ENCODE assay signal across 8 cellular contexts in genomic region chr3:197750396-197750831, GRCh38. TPM values are rescaled to one million over a fixed set of nuclear protein-coding genes. Genes with fewer than 3 reads are reported as not detected.
DNase-seq lines count a peak whose midpoint lies in the region; ATAC-seq and TF ChIP-seq lines count a peak whose summit lies in the region.

No MANE protein-coding gene starts in this region.

- H3K27me3 Mint-ChIP-seq in activated CD8-positive, alpha-beta memory T cell treated with anti-CD3 and anti-CD28 coated beads, Interleukin-2, amount 10 ng/mL, durations not matched to agents 7 days and 5 days, result peaks cover 3% of the 10 kb centered on the region
- H3K27me3 Mint-ChIP-seq in endodermal cell (ENCODE audit: insufficient read depth), result peaks cover 11% of the 10 kb centered on the region

- ATAC-seq in HG02981 (IDR thresholded peaks at IDR 0.05; ENCODE audit: unreplicated experiment), result peak; percentile 39
- peak; percentile 59 for ATAC-seq in activated CD8-positive, alpha-beta memory T cell treated with anti-CD3 and anti-CD28 coated beads, Interleukin-2, amount 10 ng/mL, durations not matched to agents 7 days and 5 days

- H3K36me3 ChIP-seq in endodermal cell (ENCODE audit: control insufficient read depth, insufficient read depth, low read length), result no peaks in the 10 kb centered on the region
- no peaks in the 10 kb centered on the region for H3K36me3 ChIP-seq in mesendoderm (ENCODE audit: control insufficient read depth, insufficient read depth, low read length)

- H3K27me3 ChIP-seq in endodermal cell (ENCODE audit: control insufficient read depth, insufficient read depth, low read length, poor library complexity, severe bottlenecking) (no peaks in the 10 kb centered on the region), mesendoderm (ENCODE audit: insufficient read depth, low read length, poor library complexity) (no peaks in the 10 kb centered on the region)

- DNase-seq in SHP77 (lab: John Stamatoyannopoulos, UW) (peak; percentile 3 to 8), SHP77 treated with DMSO at 0.1 percent for 48 hours (lab: John Stamatoyannopoulos, UW) (no peak), NCI-H69 (lab: John Stamatoyannopoulos, UW) (peak; percentile 78), endodermal cell (peak; percentile 88), mesendoderm (peak; percentile 86)
- peak; percentile 82 for DNase-seq in activated CD8-positive, alpha-beta memory T cell treated with anti-CD3 and anti-CD28 coated beads, Interleukin-2, amount 10 ng/mL, durations not matched to agents 7 days and 5 days
- peak; percentile 22 to 48 for DNase-seq in stimulated activated CD8-positive, alpha-beta memory T cell treated with anti-CD3 and anti-CD28 coated beads, Interleukin-15, amount 100 ng/mL, for 48 hours (ENCODE audit: low read depth in 2 of 2)

- no peak overlapping the region for H2BK15ac ChIP-seq in mesendoderm (replicated peaks; ENCODE audit: low read depth)

- H3K27ac ChIP-seq in endodermal cell (ENCODE audit: low read depth, low read length), result peak overlapping the region; percentile 67
- peak overlapping the region; percentile 85 for H3K27ac ChIP-seq in mesendoderm (ENCODE audit: low read depth, low read length)

- peak overlapping the region; percentile 98 for H3K4me2 ChIP-seq in mesendoderm (ENCODE audit: low read length)

- H3K4ac ChIP-seq in mesendoderm (ENCODE audit: low read depth, low read length), result peak overlapping the region; percentile 82

- H3K79me1 ChIP-seq in mesendoderm (ENCODE audit: low read length), result peaks cover 2% of the 10 kb centered on the region

- no peak overlapping the region for H2BK5ac ChIP-seq in mesendoderm (ENCODE audit: low read length)

- peak overlapping the region; percentile 89 for H3K56ac ChIP-seq in mesendoderm (ENCODE audit: low read length)

- no peaks in the 10 kb centered on the region for H3K9me3 Mint-ChIP-seq in activated CD8-positive, alpha-beta memory T cell treated with anti-CD3 and anti-CD28 coated beads, Interleukin-2, amount 10 ng/mL, durations not matched to agents 7 days and 5 days (ENCODE audit: low read depth)
- H3K9me3 Mint-ChIP-seq in endodermal cell, result no peaks in the 10 kb centered on the region

- H3K9me3 ChIP-seq in endodermal cell (ENCODE audit: control insufficient read depth, low read length), result no peaks in the 10 kb centered on the region

- CTCF ChIA-PET in activated CD8-positive, alpha-beta memory T cell treated with anti-CD3 and anti-CD28 coated beads, Interleukin-2, amount 10 ng/mL, durations not matched to agents 7 days and 5 days (lab: Charles Lee), result interaction anchor here (0.6 to 1.8 kb wide), 4 partner anchors 14 to 41 kb away, joined by 4 to 7 read pairs (median 4); partner anchors contain the start of genes LRCH3 and RUBCN

- H3K36me3 Mint-ChIP-seq in activated CD8-positive, alpha-beta memory T cell treated with anti-CD3 and anti-CD28 coated beads, Interleukin-2, amount 10 ng/mL, durations not matched to agents 7 days and 5 days, result peaks cover 1% of the 10 kb centered on the region
- no peaks in the 10 kb centered on the region for H3K36me3 Mint-ChIP-seq in endodermal cell (ENCODE audit: low read depth)

- WGBS in endodermal cell (ENCODE audit: insufficient coverage in 1 of 2, insufficient read length in 1 of 2), 2 experiments, result 0% methylated on average over 17 to 43 of the region's 43 CpGs
- no CpG with 5 or more reads among the region's 43 CpGs for WGBS in mesendoderm (ENCODE audit: extremely low coverage, insufficient coverage, low lambda C conversion rate)

- H3K4me3 Mint-ChIP-seq in activated CD8-positive, alpha-beta memory T cell treated with anti-CD3 and anti-CD28 coated beads, Interleukin-2, amount 10 ng/mL, durations not matched to agents 7 days and 5 days, result peak overlapping the region; percentile 96
- peak overlapping the region; percentile 76 for H3K4me3 Mint-ChIP-seq in endodermal cell

- H3K4me1 ChIP-seq in endodermal cell (ENCODE audit: control insufficient read depth, insufficient read depth, low read length), result no peaks in the 10 kb centered on the region
- no peaks in the 10 kb centered on the region for H3K4me1 ChIP-seq in mesendoderm (ENCODE audit: control insufficient read depth, low read depth, low read length)

- peak overlapping the region; percentile 90 for H3K27ac Mint-ChIP-seq in activated CD8-positive, alpha-beta memory T cell treated with anti-CD3 and anti-CD28 coated beads, Interleukin-2, amount 10 ng/mL, durations not matched to agents 7 days and 5 days
- H3K27ac Mint-ChIP-seq in endodermal cell, result peak overlapping the region; percentile 89

- H3K79me2 ChIP-seq in mesendoderm (ENCODE audit: control insufficient read depth, insufficient read depth, low read length), result peaks cover 5% of the 10 kb centered on the region

- H3K4me3 ChIP-seq in endodermal cell (ENCODE audit: low read length) (peak overlapping the region; percentile 90), mesendoderm (ENCODE audit: low read length) (peak overlapping the region; percentile 40)

- peak overlapping the region; percentile 68 for H3K9ac ChIP-seq in endodermal cell (ENCODE audit: extremely low read depth, low read length, poor library complexity, severe bottlenecking)
- H3K9ac ChIP-seq in mesendoderm (ENCODE audit: low read length), result peak overlapping the region; percentile 80

- peak overlapping the region; percentile 88 for H3K18ac ChIP-seq in mesendoderm (ENCODE audit: low read length)

- H3K4me1 Mint-ChIP-seq in activated CD8-positive, alpha-beta memory T cell treated with anti-CD3 and anti-CD28 coated beads, Interleukin-2, amount 10 ng/mL, durations not matched to agents 7 days and 5 days, result peaks cover 35% of the 10 kb centered on the region
- H3K4me1 Mint-ChIP-seq in endodermal cell, result peaks cover 11% of the 10 kb centered on the region

- TF ChIP-seq CTCF in endodermal cell (conservative IDR thresholded peaks at IDR 0.05), result peak; percentile 11

- H3K23ac ChIP-seq in mesendoderm (ENCODE audit: low read length), result peak overlapping the region; percentile 49

- H2BK120ac ChIP-seq in mesendoderm (ENCODE audit: low read depth, low read length), result no peak overlapping the region

- H4K8ac ChIP-seq in mesendoderm (ENCODE audit: low read depth, low read length), result no peak overlapping the region

- no peak overlapping the region for H4K5ac ChIP-seq in mesendoderm (ENCODE audit: low read length)

- H2AK5ac ChIP-seq in mesendoderm (ENCODE audit: low read length), result no peak overlapping the region

RNA-seq across cellular contexts. Expression of gene FYTTD1, which starts 0.7 kb away (rescaled TPM):
- 10 to 100 TPM; 35.5 to 50.5 TPM for total RNA-seq in activated CD8-positive, alpha-beta memory T cell treated with anti-CD3 and anti-CD28 coated beads, Interleukin-2, amount 10 ng/mL, durations not matched to agents 7 days and 5 days
- total RNA-seq in endodermal cell, result 10 to 100 TPM; 39.0 to 41.5 TPM
- 42.7 TPM for polyA plus RNA-seq in endodermal cell (2013, experiment 1 of 2)
- 38.0 TPM for polyA plus RNA-seq in endodermal cell (2013, experiment 2 of 2)
- polyA plus RNA-seq in mesendoderm (2013, experiment 1 of 2), result 38.0 TPM
- polyA plus RNA-seq in mesendoderm (2013, experiment 2 of 2), result 38.1 TPM

RNA-seq across cellular contexts. Expression of gene RUBCN, which starts 13.7 kb away (rescaled TPM):
- 10 to 100 TPM; 55.5 to 58.9 TPM for total RNA-seq in activated CD8-positive, alpha-beta memory T cell treated with anti-CD3 and anti-CD28 coated beads, Interleukin-2, amount 10 ng/mL, durations not matched to agents 7 days and 5 days
- total RNA-seq in endodermal cell, result 10 to 100 TPM; 17.2 to 18.3 TPM
- polyA plus RNA-seq in endodermal cell (2013, experiment 1 of 2), result 17.0 TPM
- 14.1 TPM for polyA plus RNA-seq in endodermal cell (2013, experiment 2 of 2)
- polyA plus RNA-seq in mesendoderm (2013, experiment 1 of 2), result 10.8 TPM
- 11.2 TPM for polyA plus RNA-seq in mesendoderm (2013, experiment 2 of 2)

RNA-seq across cellular contexts. Expression of gene LRCH3, which starts 40.6 kb away (rescaled TPM):
- total RNA-seq in activated CD8-positive, alpha-beta memory T cell treated with anti-CD3 and anti-CD28 coated beads, Interleukin-2, amount 10 ng/mL, durations not matched to agents 7 days and 5 days, result 10 to 100 TPM; 62.2 to 62.6 TPM
- total RNA-seq in endodermal cell, result 10 to 100 TPM; 67.1 to 70.2 TPM
- 36.1 TPM for polyA plus RNA-seq in endodermal cell (2013, experiment 1 of 2)
- polyA plus RNA-seq in endodermal cell (2013, experiment 2 of 2), result 37.5 TPM
- polyA plus RNA-seq in mesendoderm (2013, experiment 1 of 2), result 28.3 TPM
- 26.8 TPM for polyA plus RNA-seq in mesendoderm (2013, experiment 2 of 2)
